Comparison of ENCODE assay signal across 10 cellular contexts in the genomic region with DNA sequence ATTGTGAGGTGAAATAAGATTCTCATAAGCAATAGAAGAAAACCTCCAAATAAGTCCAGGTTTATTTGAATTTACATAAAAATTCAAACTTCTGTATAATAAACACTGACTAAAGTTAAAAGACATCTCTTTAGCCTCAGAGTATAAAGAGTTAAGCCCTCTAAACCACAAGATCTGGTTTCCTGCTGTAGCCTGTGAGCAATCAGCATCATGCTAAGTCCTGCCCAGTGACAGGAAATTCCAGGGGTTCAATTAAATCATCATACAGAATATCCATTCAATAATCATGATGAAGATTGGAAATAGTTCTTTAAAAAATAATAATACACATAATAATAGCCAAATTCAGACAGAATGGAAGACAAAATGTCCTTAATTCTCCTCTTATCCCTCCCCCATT.
"Had no signal": no experiment of that assay in that cellular context is flagged by ENCODE, and none has a peak within 500 bp of the region (broad histone marks: within the 10 kb centered on the region; RNA-seq: fewer than 3 reads in every experiment).

No MANE protein-coding gene starts in this region.

- H3K27ac Mint-ChIP-seq: activated CD4-positive, alpha-beta memory T cell treated with anti-CD3 and anti-CD28 coated beads for 36 hours; brain; mesothelial cell of epicardium; neural progenitor cell had no signal

- H3K9me3 Mint-ChIP-seq: activated CD4-positive, alpha-beta memory T cell treated with anti-CD3 and anti-CD28 coated beads for 36 hours; brain; neural progenitor cell had no signal

- H3K4me1 Mint-ChIP-seq: brain, mesothelial cell of epicardium had no signal

- H3K4me3 Mint-ChIP-seq: activated CD4-positive, alpha-beta memory T cell treated with anti-CD3 and anti-CD28 coated beads for 36 hours; brain; mesothelial cell of epicardium; neural progenitor cell had no signal

- H3K9ac ChIP-seq: neural progenitor cell, parathyroid adenoma had no signal

- H3K79me2 ChIP-seq: parathyroid adenoma had no signal

- H3K36me3 ChIP-seq: neural progenitor cell had no signal

- H3K4me3 ChIP-seq: neural progenitor cell, skin epidermis had no signal

- H3K36me3 Mint-ChIP-seq: activated CD4-positive, alpha-beta memory T cell treated with anti-CD3 and anti-CD28 coated beads for 36 hours; brain; neural progenitor cell had no signal

- H3K27me3 ChIP-seq: neural progenitor cell had no signal

- H2AFZ ChIP-seq: neural progenitor cell, parathyroid adenoma had no signal

- H3K27ac ChIP-seq: neural progenitor cell, parathyroid adenoma, skin epidermis had no signal

- DNase-seq: activated CD4-positive, alpha-beta memory T cell treated with anti-CD3 and anti-CD28 coated beads for 36 hours; activated T-cell treated with anti-CD3 and anti-CD28 coated beads, Interleukin-2, amount 50 U/mL, for 48 hours; cerebellar nuclear complex; retina had no signal

- H3K4me1 ChIP-seq: neural progenitor cell, parathyroid adenoma had no signal

- FAIRE-seq: urothelium cell line had no signal

- H3K4me2 ChIP-seq: neural progenitor cell had no signal
